8 cellular contexts compared by ENCODE assay signal in the genomic region with DNA sequence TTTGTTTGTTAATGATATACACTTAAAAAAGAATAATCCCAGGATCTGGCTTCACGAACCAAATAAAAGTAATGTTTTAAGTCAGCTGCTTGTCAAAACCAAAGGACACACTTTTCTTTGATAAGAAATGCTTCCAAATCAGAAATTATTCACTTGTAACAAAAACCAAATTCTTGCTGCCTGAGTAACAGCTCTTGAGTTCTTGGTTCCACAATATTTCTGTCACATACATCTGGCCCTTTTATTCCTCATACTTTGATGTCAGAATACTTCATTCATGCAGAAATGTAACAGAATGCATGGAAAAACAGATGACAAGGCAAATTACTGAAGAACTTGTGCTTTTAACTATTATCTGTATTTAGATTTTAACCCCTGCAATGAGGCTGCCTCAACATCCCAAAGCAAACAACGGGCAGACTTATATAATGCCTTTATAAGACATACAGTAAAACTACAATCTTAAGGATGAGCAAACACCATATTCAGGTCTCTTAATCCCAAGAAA. TPM values are rescaled to one million over a fixed set of nuclear protein-coding genes. Genes with fewer than 3 reads are reported as not detected.
A peak's percentile ranks its signal among the peaks of the same experiment; 100 is the strongest.
DNase-seq lines count a peak whose midpoint lies in the region; ATAC-seq and TF ChIP-seq lines count a peak whose summit lies in the region.

No MANE protein-coding gene starts in this region.

- H3K9me3 Mint-ChIP-seq in activated naive CD8-positive, alpha-beta T cell treated with anti-CD3 and anti-CD28 coated beads for 36 hours = no peaks in the 10 kb centered on the region
- no peaks in the 10 kb centered on the region for H3K9me3 Mint-ChIP-seq in mesothelial cell of epicardium

- peak overlapping the region; percentile 93 for H3K4me3 ChIP-seq in left ventricle myocardium inferior
- H3K4me3 ChIP-seq in right atrium auricular region = no peak overlapping the region
- peak overlapping the region; percentile 91 to 93 for H3K4me3 ChIP-seq in aorta (ENCODE audit: low read length in 2 of 2)

- H3K27ac Mint-ChIP-seq in activated naive CD8-positive, alpha-beta T cell treated with anti-CD3 and anti-CD28 coated beads for 36 hours = peak overlapping the region; percentile 79
- no peak overlapping the region for H3K27ac Mint-ChIP-seq in mesothelial cell of epicardium

- intact Hi-C loops in left ventricle myocardium inferior (cut with micrococcal nuclease) (no loop called here), aorta (cut with DNase I) (loop anchor here in 1 of 2 donors (2.0 kb wide), 1 partner anchor 40 kb away; a partner anchor contains a TSS)

- no peaks in the 10 kb centered on the region for H3K27me3 ChIP-seq in left ventricle myocardium inferior (ENCODE audit: low read depth)
- H3K27me3 ChIP-seq in right atrium auricular region = no peaks in the 10 kb centered on the region
- no peaks in the 10 kb centered on the region for H3K27me3 ChIP-seq in aorta (ENCODE audit: control insufficient read depth in 1 of 2, insufficient read depth in 2 of 2, low read length in 1 of 2)

- H3K36me3 Mint-ChIP-seq in activated naive CD8-positive, alpha-beta T cell treated with anti-CD3 and anti-CD28 coated beads for 36 hours = peaks cover 17% of the 10 kb centered on the region
- peaks cover 10% of the 10 kb centered on the region for H3K36me3 Mint-ChIP-seq in mesothelial cell of epicardium

- peaks cover 47% of the 10 kb centered on the region for H3K4me1 Mint-ChIP-seq in activated naive CD8-positive, alpha-beta T cell treated with anti-CD3 and anti-CD28 coated beads for 36 hours
- H3K4me1 Mint-ChIP-seq in mesothelial cell of epicardium = peaks cover 32% of the 10 kb centered on the region

- H3K4me3 Mint-ChIP-seq in activated naive CD8-positive, alpha-beta T cell treated with anti-CD3 and anti-CD28 coated beads for 36 hours = peak overlapping the region; percentile 97
- H3K4me3 Mint-ChIP-seq in mesothelial cell of epicardium = no peak overlapping the region

- no peak overlapping the region for H3K27ac ChIP-seq in left ventricle myocardium inferior (replicated peaks)
- H3K27ac ChIP-seq in right atrium auricular region = no peak overlapping the region
- H3K27ac ChIP-seq in aorta (ENCODE audit: low read depth in 1 of 2, low read length in 2 of 2) = no peak overlapping the region

- H3K27me3 Mint-ChIP-seq in activated naive CD8-positive, alpha-beta T cell treated with anti-CD3 and anti-CD28 coated beads for 36 hours = no peaks in the 10 kb centered on the region
- H3K27me3 Mint-ChIP-seq in mesothelial cell of epicardium (ENCODE audit: low read depth) = no peaks in the 10 kb centered on the region

- peaks cover 42% of the 10 kb centered on the region for H3K4me1 ChIP-seq in left ventricle myocardium inferior
- H3K4me1 ChIP-seq in right atrium auricular region = peaks cover 0 to 27% of the 10 kb centered on the region in 2 donors
- peaks cover 0 to 7% of the 10 kb centered on the region in 2 donors for H3K4me1 ChIP-seq in aorta (ENCODE audit: control insufficient read depth in 1 of 2, insufficient read depth in 2 of 2, low read length in 2 of 2)

- DNase-seq in left ventricle myocardium inferior = no peak
- no peak for DNase-seq in right atrium auricular region (ENCODE audit: low spot score)
- no peak for DNase-seq in activated naive CD8-positive, alpha-beta T cell treated with anti-CD3 and anti-CD28 coated beads for 36 hours
- DNase-seq in kidney tubule cell (ENCODE audit: low spot score) = peak; percentile 36
- DNase-seq in aorta = no peak
- no peak for DNase-seq in KG1 (lab: John Stamatoyannopoulos, UW)
- DNase-seq in mesothelial cell of epicardium (ENCODE audit: low spot score in 2 of 2, unreplicated experiment in 2 of 2) = no peak

- H3K9me3 ChIP-seq in left ventricle myocardium inferior (replicated peaks) (no peaks in the 10 kb centered on the region), right atrium auricular region (no peaks in the 10 kb centered on the region), aorta (ENCODE audit: control insufficient read depth, low read length) (no peaks in the 10 kb centered on the region)

- TF ChIP-seq CTCF in left ventricle myocardium inferior (IDR thresholded peaks at IDR 0.05; ENCODE audit: borderline replicate concordance) = no peak
- no peak for TF ChIP-seq CTCF in right atrium auricular region (IDR thresholded peaks at IDR 0.05)
- TF ChIP-seq CTCF in mesothelial cell of epicardium (IDR thresholded peaks at IDR 0.05; ENCODE audit: unreplicated experiment) = no peak

- ATAC-seq in aorta (ENCODE audit: low FRiP score) (no peak), HG03571 (IDR thresholded peaks at IDR 0.05; ENCODE audit: unreplicated experiment) (no peak)

- H3K36me3 ChIP-seq in left ventricle myocardium inferior (peaks cover 28% of the 10 kb centered on the region), right atrium auricular region (peaks cover 26% of the 10 kb centered on the region), aorta (ENCODE audit: control insufficient read depth in 1 of 2, insufficient read depth in 2 of 2, low read length in 1 of 2) (peaks cover 0 to 1% of the 10 kb centered on the region in 2 donors)

- WGBS in aorta, 2 donors = 31 to 38% methylated on average over 2 of the region's 2 CpGs

RNA-seq across cellular contexts. Expression of a gene that starts 1.5 kb away (rescaled TPM):
- total RNA-seq in left ventricle myocardium inferior (8.1 TPM), right atrium auricular region (1 to 10 TPM; 4.9 to 5.9 TPM), aorta (10 to 100 TPM; 22.4 to 28.7 TPM), mesothelial cell of epicardium (8.1 to 8.5 TPM (median 8.4 TPM) in 3 replicates)
- 1 to 10 TPM; 4.8 to 5.1 TPM for total RNA-seq in activated naive CD8-positive, alpha-beta T cell treated with anti-CD3 and anti-CD28 coated beads for 36 hours
- 10 to 100 TPM; 24.9 to 26.2 TPM for polyA plus RNA-seq in aorta

RNA-seq across cellular contexts. Expression of a gene that starts 41.0 kb away (rescaled TPM):
- total RNA-seq in left ventricle myocardium inferior (15.8 TPM), right atrium auricular region (10 to 100 TPM; 14.8 to 15.0 TPM), aorta (10 to 100 TPM; 15.3 to 17.9 TPM), mesothelial cell of epicardium (27.4 to 32.5 TPM (median 30.2 TPM) in 3 replicates)
- 10 to 100 TPM; 59.3 to 60.0 TPM for total RNA-seq in activated naive CD8-positive, alpha-beta T cell treated with anti-CD3 and anti-CD28 coated beads for 36 hours
- 10 to 100 TPM in 1 of 2 donors, 1 to 10 TPM in 1; 7.8 to 10.7 TPM for polyA plus RNA-seq in aorta

Comparison
In these comparisons a context has a peak if more than half of its experiments do, and no peak if none do; other contexts are left out.
1. H3K4me3 ChIP-seq: peak in left ventricle myocardium inferior (single experiment) and aorta (2 of 2); none in right atrium auricular region (0 of 2).